In the genomic region with DNA sequence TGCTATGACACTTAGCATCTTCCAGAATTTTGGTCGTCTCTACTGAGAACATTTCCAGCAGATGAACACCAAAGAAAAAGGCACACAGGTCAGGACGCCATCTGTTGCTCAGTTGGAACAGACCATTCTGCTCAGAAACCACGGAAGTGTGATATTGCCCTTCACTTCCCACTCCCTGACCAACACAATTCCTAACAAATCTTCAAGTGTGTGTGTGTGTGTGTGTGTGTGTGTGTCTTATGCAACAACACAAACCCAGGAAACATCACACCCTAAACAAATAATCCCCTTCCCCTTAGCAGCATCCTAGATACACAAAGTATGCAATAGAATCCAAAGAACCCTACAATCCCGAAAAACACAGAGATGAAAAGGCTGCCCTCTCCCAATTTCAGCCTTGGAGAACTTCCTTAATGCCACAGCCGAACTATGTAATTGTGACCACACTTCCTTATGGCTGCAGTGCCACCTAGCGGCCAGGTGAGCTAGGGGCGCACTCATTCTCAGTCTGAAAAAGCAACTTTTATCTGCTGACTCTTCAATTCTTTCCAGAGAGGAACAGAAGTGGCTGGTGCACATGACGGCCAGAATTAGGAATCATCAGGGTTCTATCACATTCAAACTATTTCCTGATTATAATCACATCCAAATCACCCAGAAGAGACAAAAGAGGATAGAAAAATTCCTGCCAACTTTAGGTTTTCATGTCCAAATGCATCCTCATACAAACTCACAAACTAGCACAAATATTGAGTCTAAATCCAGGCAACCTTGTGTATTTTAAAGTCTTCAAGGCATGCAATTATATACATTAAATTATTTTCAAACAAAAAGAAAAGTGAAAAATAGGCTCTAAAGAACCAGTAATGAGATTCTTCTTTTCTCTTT, we compare ENCODE assay signal across 8 cellular contexts.
DNase-seq lines count a peak whose midpoint lies in the region; ATAC-seq and TF ChIP-seq lines count a peak whose summit lies in the region.

No MANE protein-coding gene starts in this region.

- POLR2A ChIA-PET in naive thymus-derived CD8-positive, alpha-beta T cell (lab: Charles Lee), result no interaction called here

- no peaks in the 10 kb centered on the region for H3K36me3 Mint-ChIP-seq in naive thymus-derived CD8-positive, alpha-beta T cell

- H3K4me1 Mint-ChIP-seq in naive thymus-derived CD8-positive, alpha-beta T cell, result peaks cover 2 to 6% (median 3%) of the 10 kb centered on the region in 4 donors

- H3K4me3 ChIP-seq in epithelial cell of proximal tubule (ENCODE audit: low read depth, low read length), result no peak overlapping the region

- DNase-seq in COR-L47 (lab: John Stamatoyannopoulos, UW) (peak; percentile 75), NOMO-1 (lab: John Stamatoyannopoulos, UW; ENCODE audit: unreplicated experiment in 2 of 2) (peak; percentile 36 to 62), epithelial cell of proximal tubule (ENCODE audit: low read depth) (peak; percentile 37)
- DNase-seq in activated CD8-positive, alpha-beta memory T cell treated with anti-CD3 and anti-CD28 coated beads, Interleukin-2, amount 50 U/mL, for 4 hours, result peak; percentile 62
- peak; percentile 13 to 72 (median 48) for DNase-seq in naive thymus-derived CD8-positive, alpha-beta T cell
- peak; percentile 77 for DNase-seq in stimulated activated naive CD8-positive, alpha-beta T cell treated with anti-CD3 and anti-CD28 coated beads, Interleukin-15, Interleukin-2, amounts not matched to agents 100 U/mL and 50 U/mL, for 24 hours

- H3K27me3 Mint-ChIP-seq in naive thymus-derived CD8-positive, alpha-beta T cell, result peaks cover 8 to 41% (median 19%) of the 10 kb centered on the region in 5 donors

- peak overlapping the region in 2 of 10 donors; percentile 12 to 45 for H3K4me3 Mint-ChIP-seq in naive thymus-derived CD8-positive, alpha-beta T cell

- peak; percentile 87 for ATAC-seq in GM19438 (IDR thresholded peaks at IDR 0.05; ENCODE audit: low read depth, unreplicated experiment)
- ATAC-seq in HG03571 (IDR thresholded peaks at IDR 0.05; ENCODE audit: unreplicated experiment), result peak; percentile 90
- peak in 1 of 2 donors; percentile 36 for ATAC-seq in naive thymus-derived CD8-positive, alpha-beta T cell
- ATAC-seq in stimulated activated naive CD8-positive, alpha-beta T cell treated with anti-CD3 and anti-CD28 coated beads, Interleukin-15, Interleukin-2, amounts not matched to agents 100 U/mL and 50 U/mL, for 24 hours, result no peak

- H3K9me3 Mint-ChIP-seq in naive thymus-derived CD8-positive, alpha-beta T cell, result no peaks in the 10 kb centered on the region

- H3K27ac Mint-ChIP-seq in naive thymus-derived CD8-positive, alpha-beta T cell, result no peak overlapping the region

- TF ChIP-seq CTCF in epithelial cell of proximal tubule (conservative IDR thresholded peaks at IDR 0.05; ENCODE audit: low read depth, low read length), result peak; percentile 95
